20 cellular contexts compared by ENCODE assay signal in the genomic region with DNA sequence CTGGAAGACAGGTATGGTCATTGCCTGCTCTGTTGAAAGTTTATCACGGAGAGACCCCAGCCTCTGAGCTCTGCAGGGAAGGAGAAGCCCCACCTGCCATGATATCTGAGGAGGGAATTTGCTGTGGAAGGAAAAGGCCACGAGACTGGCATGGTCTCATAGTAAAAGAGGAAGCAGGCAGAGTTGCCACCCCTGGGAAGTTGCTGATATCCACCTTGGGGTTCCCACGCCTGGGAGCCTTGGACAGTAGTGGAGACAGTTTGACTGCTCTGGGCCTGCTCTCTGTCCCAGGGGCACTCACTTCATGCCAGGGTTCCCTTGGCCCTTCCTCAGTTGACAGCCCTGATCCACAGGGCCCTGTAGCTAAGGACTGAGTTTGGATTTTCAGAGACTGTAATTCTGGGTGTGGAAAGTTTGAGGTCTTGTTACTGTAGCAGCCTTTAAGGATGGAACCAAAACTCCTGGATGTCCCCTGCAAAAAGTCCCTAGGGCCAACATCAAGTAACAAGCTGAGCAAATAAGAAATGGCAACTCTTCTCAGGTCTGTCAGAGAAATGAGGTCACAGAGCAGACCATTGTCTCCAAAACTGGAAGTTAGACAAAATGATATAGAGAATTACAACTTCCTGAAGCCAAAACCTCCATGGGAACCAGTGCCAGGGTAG. TPM values are rescaled to one million over a fixed set of nuclear protein-coding genes. Genes with fewer than 3 reads are reported as not detected.
DNase-seq lines count a peak whose midpoint lies in the region; ATAC-seq and TF ChIP-seq lines count a peak whose summit lies in the region.
"Had no signal": no experiment of that assay in that cellular context is flagged by ENCODE, and none has a peak within 500 bp of the region (broad histone marks: within the 10 kb centered on the region; RNA-seq: fewer than 3 reads in every experiment).

No MANE protein-coding gene starts in this region.

- H3K36me3 ChIP-seq in PC-3 (ENCODE audit: low read depth, low read length): no peaks in the 10 kb centered on the region
- no peaks in the 10 kb centered on the region for H3K36me3 ChIP-seq in SJCRH30
- H3K36me3 ChIP-seq: SJSA1 had no signal

- H3K27me3 ChIP-seq in PC-3 (ENCODE audit: low read length) (no peaks in the 10 kb centered on the region), SJCRH30 (peaks cover 8% of the 10 kb centered on the region)

- TF ChIP-seq CTCF in PC-3 (conservative IDR thresholded peaks at IDR 0.05; ENCODE audit: low read depth, low read length): no peak

- H3K27ac Mint-ChIP-seq in activated naive CD4-positive, alpha-beta T cell treated with anti-CD3 and anti-CD28 coated beads for 36 hours: peak overlapping the region; percentile 89
- H3K27ac Mint-ChIP-seq in activated naive CD4-positive, alpha-beta T cell treated with anti-CD3 and anti-CD28 coated beads, Interleukin-2, amount 10 ng/mL, durations not matched to agents 7 days and 5 days: no peak overlapping the region
- H3K27ac Mint-ChIP-seq in effector memory CD8-positive, alpha-beta T cell: peak overlapping the region; percentile 55 to 70
- peak overlapping the region; percentile 85 to 91 for H3K27ac Mint-ChIP-seq in stimulated activated naive CD8-positive, alpha-beta T cell treated with anti-CD3 and anti-CD28 coated beads, Interleukin-15, amount 100 ng/mL, for 72 hours

- H3K9me2 ChIP-seq in PC-3 (replicated peaks; ENCODE audit: low read length): no peaks in the 10 kb centered on the region

- H3K9me3 Mint-ChIP-seq in activated naive CD4-positive, alpha-beta T cell treated with anti-CD3 and anti-CD28 coated beads for 36 hours: no peaks in the 10 kb centered on the region
- H3K9me3 Mint-ChIP-seq in activated naive CD4-positive, alpha-beta T cell treated with anti-CD3 and anti-CD28 coated beads, Interleukin-2, amount 10 ng/mL, durations not matched to agents 7 days and 5 days: peaks cover 3% of the 10 kb centered on the region
- no peaks in the 10 kb centered on the region for H3K9me3 Mint-ChIP-seq in effector memory CD8-positive, alpha-beta T cell
- H3K9me3 Mint-ChIP-seq in stimulated activated naive CD8-positive, alpha-beta T cell treated with anti-CD3 and anti-CD28 coated beads, Interleukin-15, amount 100 ng/mL, for 72 hours: no peaks in the 10 kb centered on the region

- no peaks in the 10 kb centered on the region for H3K9me3 ChIP-seq in PC-3 (ENCODE audit: low read length)
- H3K9me3 ChIP-seq in SJCRH30 (replicated peaks): no peaks in the 10 kb centered on the region
- H3K9me3 ChIP-seq: SJSA1 had no signal

- POLR2A ChIA-PET in PC-3 (lab: Charles Lee; ENCODE audit: unreplicated experiment): no interaction called here

- H3K4me2 ChIP-seq in PC-3 (ENCODE audit: low read length): no peak overlapping the region

- H3K27me3 Mint-ChIP-seq in activated naive CD4-positive, alpha-beta T cell treated with anti-CD3 and anti-CD28 coated beads for 36 hours (ENCODE audit: low read depth): no peaks in the 10 kb centered on the region
- H3K27me3 Mint-ChIP-seq in activated naive CD4-positive, alpha-beta T cell treated with anti-CD3 and anti-CD28 coated beads, Interleukin-2, amount 10 ng/mL, durations not matched to agents 7 days and 5 days: no peaks in the 10 kb centered on the region
- H3K27me3 Mint-ChIP-seq in effector memory CD8-positive, alpha-beta T cell: no peaks in the 10 kb centered on the region
- H3K27me3 Mint-ChIP-seq in stimulated activated naive CD8-positive, alpha-beta T cell treated with anti-CD3 and anti-CD28 coated beads, Interleukin-15, amount 100 ng/mL, for 72 hours: no peaks in the 10 kb centered on the region

- H3K4me1 ChIP-seq in PC-3 (ENCODE audit: insufficient read depth, low read length) (peaks cover 31% of the 10 kb centered on the region), SJCRH30 (no peaks in the 10 kb centered on the region)
- H3K4me1 ChIP-seq: SJSA1 had no signal

- H3K4me3 Mint-ChIP-seq in activated naive CD4-positive, alpha-beta T cell treated with anti-CD3 and anti-CD28 coated beads for 36 hours: no peak overlapping the region
- H3K4me3 Mint-ChIP-seq in activated naive CD4-positive, alpha-beta T cell treated with anti-CD3 and anti-CD28 coated beads, Interleukin-2, amount 10 ng/mL, durations not matched to agents 7 days and 5 days: no peak overlapping the region
- H3K4me3 Mint-ChIP-seq in effector memory CD8-positive, alpha-beta T cell: no peak overlapping the region
- peak overlapping the region; percentile 24 to 58 for H3K4me3 Mint-ChIP-seq in stimulated activated naive CD8-positive, alpha-beta T cell treated with anti-CD3 and anti-CD28 coated beads, Interleukin-15, amount 100 ng/mL, for 72 hours

- H3K4me1 Mint-ChIP-seq in activated naive CD4-positive, alpha-beta T cell treated with anti-CD3 and anti-CD28 coated beads for 36 hours (ENCODE audit: low read depth): peaks cover 94% of the 10 kb centered on the region
- H3K4me1 Mint-ChIP-seq in activated naive CD4-positive, alpha-beta T cell treated with anti-CD3 and anti-CD28 coated beads, Interleukin-2, amount 10 ng/mL, durations not matched to agents 7 days and 5 days: peaks cover 46% of the 10 kb centered on the region
- peaks cover 23 to 25% of the 10 kb centered on the region in 2 donors for H3K4me1 Mint-ChIP-seq in effector memory CD8-positive, alpha-beta T cell (ENCODE audit: low read depth in 2 of 2)
- H3K4me1 Mint-ChIP-seq in stimulated activated naive CD8-positive, alpha-beta T cell treated with anti-CD3 and anti-CD28 coated beads, Interleukin-15, amount 100 ng/mL, for 72 hours: peaks cover 100% of the 10 kb centered on the region

- H3K36me3 Mint-ChIP-seq in activated naive CD4-positive, alpha-beta T cell treated with anti-CD3 and anti-CD28 coated beads for 36 hours (ENCODE audit: low read depth): peaks cover 31% of the 10 kb centered on the region
- H3K36me3 Mint-ChIP-seq in activated naive CD4-positive, alpha-beta T cell treated with anti-CD3 and anti-CD28 coated beads, Interleukin-2, amount 10 ng/mL, durations not matched to agents 7 days and 5 days: peaks cover 67% of the 10 kb centered on the region
- H3K36me3 Mint-ChIP-seq in effector memory CD8-positive, alpha-beta T cell (ENCODE audit: insufficient read depth): peaks cover 14% of the 10 kb centered on the region

- H2AFZ ChIP-seq in PC-3 (ENCODE audit: low read length): peak overlapping the region; percentile 54; the same call in 1 of the 2 replicates

- CTCF ChIA-PET in activated naive CD4-positive, alpha-beta T cell treated with anti-CD3 and anti-CD28 coated beads for 36 hours (lab: Charles Lee): interaction anchor here (1.0 kb wide), 1 partner anchor 150 kb away, joined by 5 read pairs; no protein-coding TSS in a partner anchor
- CTCF ChIA-PET in activated naive CD4-positive, alpha-beta T cell treated with anti-CD3 and anti-CD28 coated beads, Interleukin-2, amount 10 ng/mL, durations not matched to agents 7 days and 5 days (lab: Charles Lee): no interaction called here
- CTCF ChIA-PET in PC-3 (lab: Charles Lee): no interaction called here

- no peaks in the 10 kb centered on the region for H3K79me2 ChIP-seq in PC-3 (ENCODE audit: low read length)

- no peak overlapping the region for H3K4me3 ChIP-seq in PC-3 (ENCODE audit: low read length)
- H3K4me3 ChIP-seq in SJCRH30: no peak overlapping the region
- H3K4me3 ChIP-seq: SJSA1 had no signal

- no peak for ATAC-seq in PC-3
- no peak for ATAC-seq in effector memory CD8-positive, alpha-beta T cell (replicated peaks)
- peak; percentile 34 for ATAC-seq in stimulated activated naive CD8-positive, alpha-beta T cell treated with anti-CD3 and anti-CD28 coated beads, Interleukin-15, amount 100 ng/mL, for 72 hours

- BruUV-seq in PC-3 (replicated peaks; lab: Mats Ljungman, UMichigan): no TSS peak

- H3F3A ChIP-seq in PC-3 (ENCODE audit: low read length, unreplicated experiment): no peaks in the 10 kb centered on the region

- no peak overlapping the region for H3K9ac ChIP-seq in PC-3 (ENCODE audit: low read length)

- H4K20me1 ChIP-seq in PC-3 (ENCODE audit: low read length): no peaks in the 10 kb centered on the region

- intact Hi-C loops in activated naive CD4-positive, alpha-beta T cell treated with anti-CD3 and anti-CD28 coated beads for 36 hours (cut with micrococcal nuclease): loop anchor here (5.0 to 10.0 kb wide), 2 partner anchors 218 to 476 kb away; a partner anchor contains a TSS
- intact Hi-C loops in PC-3 (cut with micrococcal nuclease): no loop called here

- peak; percentile 18 for DNase-seq in activated naive CD4-positive, alpha-beta T cell treated with anti-CD3 and anti-CD28 coated beads for 36 hours
- DNase-seq in activated naive CD4-positive, alpha-beta T cell treated with anti-CD3 and anti-CD28 coated beads, Interleukin-2, amount 10 ng/mL, durations not matched to agents 7 days and 5 days: no peak
- DNase-seq in PC-3 (no peak), epidermal melanocyte (ENCODE audit: insufficient read length, low spot score) (no peak), SJCRH30 (no peak), DMS79 treated with DMSO at 0.1 percent for 48 hours (lab: John Stamatoyannopoulos, UW) (no peak)
- no peak for DNase-seq in effector memory CD8-positive, alpha-beta T cell
- no peak for DNase-seq in stimulated activated naive CD8-positive, alpha-beta T cell treated with anti-CD3 and anti-CD28 coated beads, Interleukin-15, amount 100 ng/mL, for 72 hours
- DNase-seq: activated CD4-positive, alpha-beta T cell treated with anti-CD3 and anti-CD28 coated beads, Interleukin-2, amount 50 U/mL, for 1 hour; activated effector memory CD4-positive, alpha-beta T cell treated with Interleukin-2 at 50 U/mL for 16 hours; GF-D8; mesendoderm; NCI-H187; NCI-H510A treated with DMSO at 0.1 percent for 48 hours; substantia nigra had no signal

- peak overlapping the region; percentile 3; the same call in 1 of the 2 replicates for H3K27ac ChIP-seq in PC-3 (ENCODE audit: low read length)
- H3K27ac ChIP-seq in SJCRH30: no peak overlapping the region
- H3K27ac ChIP-seq: epithelial cell of prostate, SJSA1 had no signal

RNA-seq across cellular contexts. Expression of a gene that starts 6.9 kb away (rescaled TPM):
- total RNA-seq in activated naive CD4-positive, alpha-beta T cell treated with anti-CD3 and anti-CD28 coated beads for 36 hours: 1 to 10 TPM; 1.4 to 2.0 TPM
- total RNA-seq in PC-3 (2014; rRNA removed): 1.7 and 11.6 TPM in 2 replicates
- total RNA-seq in SJCRH30 (2014; rRNA removed; shearing (Covaris generic)): not detected in 2 replicates
- total RNA-seq: SJSA1 had no signal

RNA-seq across cellular contexts. Expression of a gene that starts 30.9 kb away (rescaled TPM):
- total RNA-seq in activated naive CD4-positive, alpha-beta T cell treated with anti-CD3 and anti-CD28 coated beads for 36 hours: 10 to 100 TPM; 35.9 to 36.3 TPM
- 0.86 TPM in 1 of 2 replicates, not detected in the other for total RNA-seq in PC-3 (2014; rRNA removed)
- total RNA-seq in SJCRH30 (2014; rRNA removed; shearing (Covaris generic)): not detected in 2 replicates
- total RNA-seq: glomerular endothelial cell, H1, HT1080, SJSA1 had no signal

Comparison
In these comparisons a context has a peak if more than half of its experiments do, and no peak if none do; other contexts are left out.
1. H3K4me3 Mint-ChIP-seq: peak in stimulated activated naive CD8-positive, alpha-beta T cell treated with anti-CD3 and anti-CD28 coated beads, Interleukin-15, amount 100 ng/mL, for 72 hours (2 of 2); none in activated naive CD4-positive, alpha-beta T cell treated with anti-CD3 and anti-CD28 coated beads for 36 hours (single experiment), activated naive CD4-positive, alpha-beta T cell treated with anti-CD3 and anti-CD28 coated beads, Interleukin-2, amount 10 ng/mL, durations not matched to agents 7 days and 5 days (single experiment) and effector memory CD8-positive, alpha-beta T cell (0 of 2).
2. RNA of a gene that starts 30.9 kb away (total RNA-seq): 35.9 to 36.3 TPM in activated naive CD4-positive, alpha-beta T cell treated with anti-CD3 and anti-CD28 coated beads for 36 hours; 0.86 TPM in PC-3 and not detected in SJCRH30; every median in the first group is over 10 times any median in the second.